Comparison of ENCODE assay signal across 20 cellular contexts in the genomic region with DNA sequence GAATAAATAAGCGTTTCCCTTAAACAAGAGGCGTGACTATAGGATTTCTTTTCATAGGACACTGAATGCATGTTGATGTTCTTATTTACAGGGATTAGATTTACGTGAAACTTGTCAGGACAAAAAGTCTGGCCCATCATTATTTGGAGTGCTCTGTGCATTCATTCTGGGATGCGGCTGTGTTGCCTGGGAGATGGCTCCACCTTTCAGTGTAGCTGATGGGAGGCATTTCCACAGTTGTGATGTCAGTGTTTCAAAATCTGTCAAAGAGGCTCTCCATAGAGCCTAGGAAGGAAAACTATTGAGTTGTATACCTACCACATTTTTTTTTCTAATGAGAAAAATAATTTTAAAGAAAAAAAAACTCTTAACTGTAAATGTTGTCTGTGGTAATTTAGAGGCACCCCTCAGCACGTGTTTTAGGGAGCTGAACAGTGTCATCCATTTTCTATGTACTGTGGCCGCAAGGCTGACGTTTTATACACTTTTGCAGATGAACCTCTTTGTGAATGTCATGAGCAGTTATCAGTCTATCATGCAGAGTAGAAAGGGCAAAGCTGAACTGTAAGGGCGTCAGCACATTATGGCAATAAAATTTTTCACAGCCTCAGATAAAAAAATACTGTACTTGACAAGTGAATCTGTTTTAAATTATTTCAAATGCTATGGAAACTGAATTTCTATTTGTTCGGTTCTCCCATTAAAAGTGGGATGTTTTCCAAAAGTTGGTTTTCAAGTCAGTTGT.
"Had no signal": no experiment of that assay in that cellular context is flagged by ENCODE, and none has a peak within 500 bp of the region (broad histone marks: within the 10 kb centered on the region; RNA-seq: fewer than 3 reads in every experiment).

No MANE protein-coding gene starts in this region.

- H3K4me3 ChIP-seq: colonic mucosa, left lung, lung, ovary, prostate gland, right atrium auricular region, tibial artery had no signal

- H3K9me3 ChIP-seq: colonic mucosa, neutrophil, ovary, prostate gland had no signal

- H3K27ac Mint-ChIP-seq: activated naive CD8-positive, alpha-beta T cell treated with anti-CD3 and anti-CD28 coated beads, Interleukin-2, amount 10 ng/mL, durations not matched to agents 7 days and 5 days; mesothelial cell of epicardium; natural killer cell treated with Interleukin-12 subunit alpha and Interleukin-12 subunit beta and Interleukin-15 and Interleukin-18, amount 100 ng/mL, for 72 hours; stimulated activated naive CD8-positive, alpha-beta T cell treated with anti-CD3 and anti-CD28 coated beads, Interleukin-15, Interleukin-2, amounts not matched to agents 100 ng/mL and 50 ng/mL, for 24 hours; T-helper 17 cell had no signal

- H3K27me3 Mint-ChIP-seq: activated naive CD8-positive, alpha-beta T cell treated with anti-CD3 and anti-CD28 coated beads, Interleukin-2, amount 10 ng/mL, durations not matched to agents 7 days and 5 days; natural killer cell treated with Interleukin-12 subunit alpha and Interleukin-12 subunit beta and Interleukin-15 and Interleukin-18, amount 100 ng/mL, for 72 hours; stimulated activated naive CD8-positive, alpha-beta T cell treated with anti-CD3 and anti-CD28 coated beads, Interleukin-15, Interleukin-2, amounts not matched to agents 100 ng/mL and 50 ng/mL, for 24 hours; T-helper 17 cell had no signal

- H3K27me3 ChIP-seq: colonic mucosa, left lung, neutrophil, ovary, right atrium auricular region, tibial artery had no signal

- H3K4me3 Mint-ChIP-seq: activated naive CD8-positive, alpha-beta T cell treated with anti-CD3 and anti-CD28 coated beads, Interleukin-2, amount 10 ng/mL, durations not matched to agents 7 days and 5 days; mesothelial cell of epicardium; natural killer cell treated with Interleukin-12 subunit alpha and Interleukin-12 subunit beta and Interleukin-15 and Interleukin-18, amount 100 ng/mL, for 72 hours; stimulated activated naive CD8-positive, alpha-beta T cell treated with anti-CD3 and anti-CD28 coated beads, Interleukin-15, Interleukin-2, amounts not matched to agents 100 ng/mL and 50 ng/mL, for 24 hours; T-helper 17 cell had no signal

- H3K36me3 ChIP-seq: colonic mucosa, left lung, neutrophil, ovary, prostate gland had no signal

- H3K4me1 Mint-ChIP-seq: activated naive CD8-positive, alpha-beta T cell treated with anti-CD3 and anti-CD28 coated beads, Interleukin-2, amount 10 ng/mL, durations not matched to agents 7 days and 5 days; mesothelial cell of epicardium; T-helper 17 cell had no signal

- H3K27ac ChIP-seq: colonic mucosa, left lung, neutrophil, ovary, prostate gland, right atrium auricular region, tibial artery had no signal

- H3K4me1 ChIP-seq: colonic mucosa, left lung, prostate gland, right atrium auricular region, tibial artery had no signal

- DNase-seq: activated CD4-positive, alpha-beta T cell treated with anti-CD3 and anti-CD28 coated beads for 4 hours; activated CD4-positive, alpha-beta T cell treated with anti-CD3 and anti-CD28 coated beads, Interleukin-2, amount 50 U/mL, for 48 hours; activated CD4-positive, CD25-positive, alpha-beta regulatory T cell; activated naive CD4-positive, alpha-beta T cell treated with Interleukin-2 at 50 U/mL for 16 hours; activated naive CD8-positive, alpha-beta T cell treated with anti-CD3 and anti-CD28 coated beads, Interleukin-2, amount 10 ng/mL, durations not matched to agents 7 days and 5 days; activated T-cell treated with anti-CD3 and anti-CD28 coated beads, Interleukin-2, amount 50 U/mL, for 48 hours; amniotic stem cell; foreskin fibroblast; left lung; ovary; T-helper 17 cell; tibial artery had no signal

- ATAC-seq: natural killer cell treated with Interleukin-12 subunit alpha and Interleukin-12 subunit beta and Interleukin-15 and Interleukin-18, amount 100 ng/mL, for 72 hours; T-helper 17 cell had no signal
